Comparison of ENCODE assay signal across 8 cellular contexts in genomic region chr4:25994577-25994976, GRCh38.
DNase-seq lines count a peak whose midpoint lies in the region; ATAC-seq and TF ChIP-seq lines count a peak whose summit lies in the region.
"Not testable (repeated sequence)": the region's sequence is repeated elsewhere in the genome, so short reads cannot be mapped to it uniquely, and the experiment has no call there.

No MANE protein-coding gene starts in this region.

- 64% methylated on average over 3 of the region's 4 CpGs for WGBS in mammary epithelial cell (ENCODE audit: low coverage, missing lambda C conversion rate)
- WGBS in psoas muscle, 3 donors: 58 to 68% (median 60%) methylated on average over 4 of the region's 4 CpGs

- not testable (repeated sequence) for H2AFZ ChIP-seq in HCT116 (ENCODE audit: low read depth, low read length, poor library complexity, severe bottlenecking); mammary epithelial cell (ENCODE audit: low read depth, low read length)

- H3K4me1 ChIP-seq in HCT116 (ENCODE audit: control insufficient read depth in 1 of 2, insufficient read depth in 2 of 2, low read length in 2 of 2) (peaks cover 11 to 26% of the 10 kb centered on the region in 2 experiments; a peak in 3 of 4 replicates), left ventricle myocardium inferior (peaks cover 10% of the 10 kb centered on the region)
- not testable (repeated sequence) for H3K4me1 ChIP-seq in mammary epithelial cell (ENCODE audit: insufficient read depth, low read length); psoas muscle

- not testable (repeated sequence) for H3K27ac Mint-ChIP-seq in activated CD4-positive, alpha-beta T cell treated with anti-CD3 and anti-CD28 coated beads for 36 hours

- not testable (repeated sequence) for H3K4me1 Mint-ChIP-seq in activated CD4-positive, alpha-beta T cell treated with anti-CD3 and anti-CD28 coated beads for 36 hours

- TF ChIP-seq CTCF in HCT116 (IDR thresholded peaks at IDR 0.05 in 2 of 3, conservative IDR thresholded peaks at IDR 0.05 in 1 of 3; ENCODE audit: borderline replicate concordance in 1 of 3, insufficient read depth in 1 of 3, low read depth in 2 of 3, low read length in 2 of 3); NB4 (IDR thresholded peaks at IDR 0.05; ENCODE audit: low read depth, low read length); mammary epithelial cell (conservative IDR thresholded peaks at IDR 0.05 in 1 of 2, IDR thresholded peaks at IDR 0.05 in 1 of 2; ENCODE audit: extremely low read depth in 1 of 2, insufficient read depth in 1 of 2, low read depth in 1 of 2, low read length in 2 of 2); fibroblast of mammary gland (conservative IDR thresholded peaks at IDR 0.05; ENCODE audit: control insufficient read depth, insufficient read depth, low read depth, low read length); left ventricle myocardium inferior (IDR thresholded peaks at IDR 0.05; ENCODE audit: borderline replicate concordance); psoas muscle (IDR thresholded peaks at IDR 0.05): not testable (repeated sequence)

- peak; percentile 55 for DNase-seq in AG20443 (ENCODE audit: low spot score)
- not testable (repeated sequence) for DNase-seq in HCT116 (ENCODE audit: low read depth, low spot score); left ventricle myocardium inferior
- peak; percentile 20 for DNase-seq in NB4 (ENCODE audit: low read depth)
- DNase-seq in activated CD4-positive, alpha-beta T cell treated with anti-CD3 and anti-CD28 coated beads for 36 hours: peak; percentile 20
- peak; percentile 25 for DNase-seq in mammary epithelial cell
- DNase-seq in fibroblast of mammary gland (ENCODE audit: low read depth): peak; percentile 90
- peak; percentile 46 to 54 for DNase-seq in psoas muscle

- H3K79me2 ChIP-seq in HCT116 (ENCODE audit: insufficient read depth, low read length); mammary epithelial cell (ENCODE audit: insufficient read depth, low read length): not testable (repeated sequence)

- in situ Hi-C loops in mammary epithelial cell (cut with MboI; ENCODE audit: low sequenced_read_pairs in 2 of 2): loop anchor here (10.0 to 25.0 kb wide), 4 partner anchors 330 to 1018 kb away; partner anchors contain the start of gene RBPJ (in 1 of the 2)

- not testable (repeated sequence) for H3K4me3 Mint-ChIP-seq in activated CD4-positive, alpha-beta T cell treated with anti-CD3 and anti-CD28 coated beads for 36 hours

- H4K20me1 ChIP-seq in HCT116 (ENCODE audit: insufficient read depth); mammary epithelial cell (ENCODE audit: insufficient read depth, low read length): not testable (repeated sequence)

- not testable (repeated sequence) for H3K9me2 ChIP-seq in HCT116 (ENCODE audit: insufficient read depth)

- H3K9me3 Mint-ChIP-seq in activated CD4-positive, alpha-beta T cell treated with anti-CD3 and anti-CD28 coated beads for 36 hours (ENCODE audit: low read depth): not testable (repeated sequence)

- H3K9me3 ChIP-seq in HCT116 (ENCODE audit: control insufficient read depth in 1 of 2, insufficient read depth in 1 of 2, low read depth in 1 of 2, low read length in 2 of 2); mammary epithelial cell (replicated peaks; ENCODE audit: insufficient read depth, low read length); left ventricle myocardium inferior (replicated peaks); psoas muscle: not testable (repeated sequence)

- not testable (repeated sequence) for H3K27me3 Mint-ChIP-seq in activated CD4-positive, alpha-beta T cell treated with anti-CD3 and anti-CD28 coated beads for 36 hours

- H3K36me3 Mint-ChIP-seq in activated CD4-positive, alpha-beta T cell treated with anti-CD3 and anti-CD28 coated beads for 36 hours (ENCODE audit: low read depth): not testable (repeated sequence)

- not testable (repeated sequence) for H3K4me3 ChIP-seq in HCT116 (replicated peaks in 1 of 2; ENCODE audit: low read depth in 1 of 2, low read length in 2 of 2); NB4 (ENCODE audit: low read depth, low read length); mammary epithelial cell (replicated peaks in 1 of 3; ENCODE audit: insufficient read depth in 1 of 3, low read depth in 2 of 3, low read length in 3 of 3); fibroblast of mammary gland (ENCODE audit: control insufficient read depth, low read depth, low read length); left ventricle myocardium inferior; psoas muscle

- H3K4me2 ChIP-seq in HCT116 (ENCODE audit: low read length): peak overlapping the region; percentile 45
- not testable (repeated sequence) for H3K4me2 ChIP-seq in mammary epithelial cell (ENCODE audit: insufficient read depth, low read depth, low read length)

- CTCF ChIA-PET in HCT116 (lab: Charles Lee): interaction anchor here (1.4 kb wide), 1 partner anchor 11 kb away, joined by 4 read pairs; no protein-coding TSS in a partner anchor
- CTCF ChIA-PET in activated CD4-positive, alpha-beta T cell treated with anti-CD3 and anti-CD28 coated beads for 36 hours (lab: Charles Lee): interaction anchor here (1.5 kb wide), 1 partner anchor 8 kb away, joined by 7 read pairs; no protein-coding TSS in a partner anchor
- CTCF ChIA-PET in mammary epithelial cell (lab: Charles Lee; ENCODE audit: low non-redundant PET): interaction anchor here (0.6 kb wide), 1 partner anchor 25 kb away, joined by 5 read pairs; no protein-coding TSS in a partner anchor

- H3K9ac ChIP-seq in HCT116 (ENCODE audit: low read length); mammary epithelial cell (ENCODE audit: insufficient read depth, low read length): not testable (repeated sequence)

- BruUV-seq in HCT116 (replicated peaks; lab: Mats Ljungman, UMichigan); mammary epithelial cell (replicated peaks; lab: Mats Ljungman, UMichigan): not testable (repeated sequence)

- not testable (repeated sequence) for H3K36me3 ChIP-seq in HCT116 (ENCODE audit: control insufficient read depth in 1 of 2, insufficient read depth in 2 of 2, low read length in 2 of 2); mammary epithelial cell (ENCODE audit: insufficient read depth, low read length); left ventricle myocardium inferior; psoas muscle (ENCODE audit: insufficient read depth in 1 of 2, low read depth in 1 of 2)

- not testable (repeated sequence) for TF ChIP-seq POLR2A in HCT116 (IDR thresholded peaks at IDR 0.05; ENCODE audit: borderline replicate concordance, extremely low read depth, insufficient read depth, insufficient read length); NB4 (IDR thresholded peaks at IDR 0.05; ENCODE audit: extremely low read depth, insufficient read length)

- POLR2A ChIA-PET in HCT116 (lab: Charles Lee); activated CD4-positive, alpha-beta T cell treated with anti-CD3 and anti-CD28 coated beads for 36 hours (lab: Charles Lee): not testable (repeated sequence)

- not testable (repeated sequence) for H3K27me3 ChIP-seq in HCT116 (ENCODE audit: insufficient read depth, low read length); mammary epithelial cell (ENCODE audit: insufficient read depth, low read length); left ventricle myocardium inferior (ENCODE audit: low read depth); psoas muscle (ENCODE audit: insufficient read depth in 3 of 3, low read length in 2 of 3)

- intact Hi-C loops in HCT116 (cut with micrococcal nuclease); activated CD4-positive, alpha-beta T cell treated with anti-CD3 and anti-CD28 coated beads for 36 hours (cut with DNase I, micrococcal nuclease); mammary epithelial cell (cut with micrococcal nuclease); left ventricle myocardium inferior (cut with micrococcal nuclease); psoas muscle (cut with DNase I): not testable (repeated sequence)

- dilution Hi-C loops in mammary epithelial cell (cut with HindIII; ENCODE audit: low sequenced_read_pairs): not testable (repeated sequence)

- not testable (repeated sequence) for TF ChIP-seq RAD21 in HCT116 (IDR thresholded peaks at IDR 0.05; ENCODE audit: low read depth)

- not testable (repeated sequence) for H3K27ac ChIP-seq in HCT116 (ENCODE audit: low read depth, low read length); mammary epithelial cell (ENCODE audit: insufficient read depth, low read depth, low read length); psoas muscle
- peak overlapping the region; percentile 42 for H3K27ac ChIP-seq in left ventricle myocardium inferior (replicated peaks)

- RAD21 ChIA-PET in HCT116 (lab: Charles Lee; ENCODE audit: low non-redundant PET in 1 of 2, low total read pairs in 2 of 2, uncharacterized antibody in 2 of 2, unreplicated experiment in 2 of 2): not testable (repeated sequence)

- peak; percentile 42; the same call in 1 of the 2 replicates for ATAC-seq in HCT116
- not testable (repeated sequence) for ATAC-seq in activated CD4-positive, alpha-beta T cell treated with anti-CD3 and anti-CD28 coated beads for 36 hours
- peak; percentile 57 to 70 (median 62) for ATAC-seq in psoas muscle

TF ChIP-seq in HCT116, 20 proteins besides CTCF, POLR2A, EP300 and RAD21:
- peak; percentile 44; the same call in 1 of the 2 replicates for TF ChIP-seq JUND (IDR thresholded peaks at IDR 0.05)
- peak; percentile 61; the same call in 1 of the 2 replicates for TF ChIP-seq CBX3 (IDR thresholded peaks at IDR 0.05; ENCODE audit: low read depth)
- TF ChIP-seq FOSL1 (IDR thresholded peaks at IDR 0.05; ENCODE audit: low read depth): peak; percentile 41
